In the genomic region with DNA sequence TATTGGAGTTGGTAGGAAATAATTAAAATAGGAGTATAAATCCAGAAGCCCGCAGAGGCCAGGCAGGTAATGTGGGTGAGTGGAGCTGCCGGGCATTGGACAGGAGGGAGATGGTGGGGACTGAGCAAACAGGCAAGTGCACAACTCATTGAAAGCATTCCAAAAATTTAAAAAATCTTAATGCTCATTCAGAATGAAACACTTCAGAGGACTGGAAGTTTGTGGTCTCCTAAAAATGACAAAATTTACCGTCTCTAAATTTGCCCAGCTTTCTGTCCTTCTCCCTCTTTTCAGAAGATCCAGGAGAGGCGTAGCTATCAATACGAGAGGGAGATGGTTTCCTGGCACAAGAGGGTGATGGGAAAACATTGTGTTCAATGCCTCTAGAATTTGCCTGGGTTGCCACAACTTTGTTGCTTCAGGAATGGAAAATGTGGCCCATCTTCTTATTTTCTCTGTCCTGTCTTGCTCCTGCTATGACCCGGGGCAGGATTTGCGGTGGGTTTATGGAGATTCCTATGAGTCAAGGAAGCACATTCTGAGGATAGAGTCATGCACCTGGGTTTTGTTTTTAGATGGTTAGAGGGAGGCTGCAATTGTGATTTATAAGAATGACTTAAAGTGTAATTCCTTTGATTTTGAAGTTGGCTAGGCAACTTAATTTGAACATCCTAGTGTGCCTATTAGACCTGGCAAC, we compare ENCODE assay signal across 18 cellular contexts.
A peak's percentile ranks its signal among the peaks of the same experiment; 100 is the strongest.
DNase-seq lines count a peak whose midpoint lies in the region; ATAC-seq and TF ChIP-seq lines count a peak whose summit lies in the region.
"Had no signal": no experiment of that assay in that cellular context is flagged by ENCODE, and none has a peak within 500 bp of the region (broad histone marks: within the 10 kb centered on the region; RNA-seq: fewer than 3 reads in every experiment).

No MANE protein-coding gene starts in this region.

- H3K9me3 Mint-ChIP-seq in natural killer cell treated with Interleukin-12 subunit alpha and Interleukin-12 subunit beta and Interleukin-15 and Interleukin-18, amount 100 ng/mL, for 72 hours: peaks cover 1% of the 10 kb centered on the region
- peaks cover 2% of the 10 kb centered on the region in 2 donors for H3K9me3 Mint-ChIP-seq in natural killer cell
- peaks cover 3% of the 10 kb centered on the region in 2 donors for H3K9me3 Mint-ChIP-seq in effector memory CD8-positive, alpha-beta T cell

- H3K36me3 Mint-ChIP-seq in natural killer cell treated with Interleukin-12 subunit alpha and Interleukin-12 subunit beta and Interleukin-15 and Interleukin-18, amount 100 ng/mL, for 72 hours: peaks cover 15% of the 10 kb centered on the region
- peaks cover 9% of the 10 kb centered on the region for H3K36me3 Mint-ChIP-seq in natural killer cell
- peaks cover 3% of the 10 kb centered on the region for H3K36me3 Mint-ChIP-seq in effector memory CD8-positive, alpha-beta T cell (ENCODE audit: insufficient read depth)

- no peak for DNase-seq in natural killer cell treated with Interleukin-12 subunit alpha and Interleukin-12 subunit beta and Interleukin-15 and Interleukin-18, amount 100 ng/mL, for 72 hours (ENCODE audit: low spot score)
- no peak for DNase-seq in natural killer cell
- DNase-seq in RPMI7951 (ENCODE audit: low read depth): peak; percentile 88
- DNase-seq in epithelial cell of esophagus (ENCODE audit: low read depth): peak; percentile 90
- DNase-seq in upper lobe of left lung: no peak
- DNase-seq in NAMALWA (ENCODE audit: low spot score): no peak
- DNase-seq in T1000 (lab: John Stamatoyannopoulos, UW): no peak
- DNase-seq in effector memory CD8-positive, alpha-beta T cell: no peak
- DNase-seq: activated CD4-positive, alpha-beta T cell treated with anti-CD3 and anti-CD28 coated beads, Interleukin-2, amount 50 U/mL, for 48 hours; activated naive CD4-positive, alpha-beta T cell; brain microvascular endothelial cell; H7; head of caudate nucleus; NCI-H1694; NCI-H446 treated with DMSO at 0.1 percent for 48 hours; stimulated activated CD4-positive, alpha-beta T cell treated with anti-CD3 and anti-CD28 coated beads, Interleukin-12 subunit alpha, Interleukin-12 subunit beta, amount 100 ng/mL, for 4 hours had no signal

- H3K9me3 ChIP-seq in upper lobe of left lung: peaks cover 0 to under 1% (median under 1%) of the 10 kb centered on the region in 4 donors
- H3K9me3 ChIP-seq: SJSA1 had no signal

- no peak for TF ChIP-seq CTCF in natural killer cell (IDR thresholded peaks at IDR 0.05)
- no peak for TF ChIP-seq CTCF in epithelial cell of esophagus (IDR thresholded peaks at IDR 0.05; ENCODE audit: insufficient read depth, low read depth, low read length, missing control alignments)
- no peak for TF ChIP-seq CTCF in upper lobe of left lung (IDR thresholded peaks at IDR 0.05)

- peaks cover 6 to 41% (median 29%) of the 10 kb centered on the region in 4 donors for H3K4me1 ChIP-seq in upper lobe of left lung

- H3K4me3 Mint-ChIP-seq in natural killer cell treated with Interleukin-12 subunit alpha and Interleukin-12 subunit beta and Interleukin-15 and Interleukin-18, amount 100 ng/mL, for 72 hours: no peak overlapping the region
- H3K4me3 Mint-ChIP-seq in natural killer cell: no peak overlapping the region
- H3K4me3 Mint-ChIP-seq in effector memory CD8-positive, alpha-beta T cell: no peak overlapping the region
- H3K4me3 Mint-ChIP-seq: memory B cell had no signal

- no peaks in the 10 kb centered on the region for H3K36me3 ChIP-seq in upper lobe of left lung
- H3K36me3 ChIP-seq: brain microvascular endothelial cell, SJSA1 had no signal

- ATAC-seq in natural killer cell treated with Interleukin-12 subunit alpha and Interleukin-12 subunit beta and Interleukin-15 and Interleukin-18, amount 100 ng/mL, for 72 hours: no peak
- ATAC-seq in natural killer cell: no peak
- no peak for ATAC-seq in upper lobe of left lung (ENCODE audit: low FRiP score in 2 of 2)
- no peak for ATAC-seq in effector memory CD8-positive, alpha-beta T cell (replicated peaks)

- TF ChIP-seq EP300 in upper lobe of left lung (IDR thresholded peaks at IDR 0.05): no peak

- H3K27ac ChIP-seq in upper lobe of left lung: peak overlapping the region in 3 of 4 donors; percentile 13 to 63 (median 23)
- H3K27ac ChIP-seq: brain microvascular endothelial cell, SJSA1 had no signal

- H3K4me1 Mint-ChIP-seq in natural killer cell treated with Interleukin-12 subunit alpha and Interleukin-12 subunit beta and Interleukin-15 and Interleukin-18, amount 100 ng/mL, for 72 hours (ENCODE audit: low read depth in 2 of 2): peaks cover 35 to 63% of the 10 kb centered on the region in 2 donors
- H3K4me1 Mint-ChIP-seq in natural killer cell: peaks cover 37 to 43% of the 10 kb centered on the region in 2 donors
- H3K4me1 Mint-ChIP-seq in effector memory CD8-positive, alpha-beta T cell (ENCODE audit: low read depth in 2 of 2): peaks cover 28 to 59% of the 10 kb centered on the region in 2 donors

- TF ChIP-seq POLR2A in upper lobe of left lung (IDR thresholded peaks at IDR 0.05): no peak

- WGBS in upper lobe of left lung, 2 donors: 76 to 83% methylated on average over 7 of the region's 7 CpGs

- H3K27me3 Mint-ChIP-seq in natural killer cell treated with Interleukin-12 subunit alpha and Interleukin-12 subunit beta and Interleukin-15 and Interleukin-18, amount 100 ng/mL, for 72 hours: no peaks in the 10 kb centered on the region
- H3K27me3 Mint-ChIP-seq in natural killer cell (ENCODE audit: low read depth in 2 of 2): no peaks in the 10 kb centered on the region
- H3K27me3 Mint-ChIP-seq in effector memory CD8-positive, alpha-beta T cell: no peaks in the 10 kb centered on the region
- H3K27me3 Mint-ChIP-seq: memory B cell had no signal

- intact Hi-C loops in natural killer cell (cut with micrococcal nuclease): no loop called here

- H3K27me3 ChIP-seq in upper lobe of left lung: no peaks in the 10 kb centered on the region
- H3K27me3 ChIP-seq: brain microvascular endothelial cell, SJSA1 had no signal

- H3K27ac Mint-ChIP-seq in natural killer cell treated with Interleukin-12 subunit alpha and Interleukin-12 subunit beta and Interleukin-15 and Interleukin-18, amount 100 ng/mL, for 72 hours: peak overlapping the region; percentile 69 to 74
- peak overlapping the region in 1 of 2 donors; percentile 36 for H3K27ac Mint-ChIP-seq in natural killer cell
- peak overlapping the region in 1 of 2 donors; percentile 69 for H3K27ac Mint-ChIP-seq in effector memory CD8-positive, alpha-beta T cell
- H3K27ac Mint-ChIP-seq: memory B cell had no signal

- no peak overlapping the region for H3K4me3 ChIP-seq in epithelial cell of esophagus (ENCODE audit: low read length)
- no peak overlapping the region for H3K4me3 ChIP-seq in upper lobe of left lung
- H3K4me3 ChIP-seq: SJSA1 had no signal

Comparison
In these comparisons a context has a peak if more than half of its experiments do, and no peak if none do; other contexts are left out.
1. DNase-seq: peak in RPMI7951 (single experiment) and epithelial cell of esophagus (single experiment); none in natural killer cell treated with Interleukin-12 subunit alpha and Interleukin-12 subunit beta and Interleukin-15 and Interleukin-18, amount 100 ng/mL, for 72 hours (single experiment), natural killer cell (single experiment), upper lobe of left lung (0 of 2), NAMALWA (single experiment), T1000 (single experiment) and effector memory CD8-positive, alpha-beta T cell (0 of 3).